Comparison of ENCODE assay signal across 1 cellular context in the genomic region with DNA sequence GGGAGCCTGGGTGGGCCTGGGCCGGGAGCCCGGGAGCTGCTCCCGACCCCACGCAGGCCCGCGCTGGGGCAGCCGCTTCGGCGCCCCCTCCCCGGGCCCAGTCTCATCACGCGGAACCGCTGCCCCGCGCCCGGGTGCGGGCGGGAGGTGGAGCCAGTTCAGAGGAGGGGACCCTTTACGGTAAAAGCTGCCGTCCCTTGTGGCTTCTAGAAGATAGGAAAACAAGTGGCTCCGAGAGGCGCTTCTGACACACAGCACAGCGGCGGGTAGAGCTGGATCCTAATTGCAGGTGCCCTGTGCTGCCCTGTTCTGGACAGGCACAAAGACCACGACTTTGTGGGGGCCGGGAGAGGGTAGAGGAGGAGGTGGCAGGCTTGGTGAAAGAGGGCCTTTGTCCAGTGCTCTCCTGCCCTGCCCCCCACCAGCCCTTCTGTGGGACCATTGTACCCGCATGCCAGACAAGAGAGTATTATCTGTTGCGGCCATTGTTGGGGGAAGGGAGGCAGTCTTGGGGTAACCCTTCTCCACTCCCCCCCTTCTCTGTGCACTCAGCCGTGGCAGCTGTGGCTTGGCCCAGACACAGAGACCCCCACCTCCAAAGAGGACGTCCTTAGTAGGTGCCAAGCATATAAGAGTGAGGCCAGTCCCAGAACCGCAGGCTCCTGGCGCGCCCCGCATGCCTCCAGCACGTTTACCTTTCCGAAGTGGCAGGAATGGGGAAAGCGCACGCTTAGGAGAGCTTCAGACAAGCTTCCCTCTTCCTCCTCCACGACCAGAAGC.
TF ChIP-seq lines count a peak whose summit lies in the region.

No MANE protein-coding gene starts in this region.

TF ChIP-seq in HepG2, 621 proteins besides CTCF, POLR2A, EP300 and RAD21 (continued from another document and continues in another):
- TF ChIP-seq KLF13 (CRISPR knock-in tag; IDR thresholded peaks at IDR 0.05) (no peak), HDAC1 (CRISPR knock-in tag; IDR thresholded peaks at IDR 0.05) (no peak; the same call in 1 of the 2 replicates), ZNF563 (CRISPR knock-in tag; IDR thresholded peaks at IDR 0.05) (no peak; the same call in 1 of the 2 replicates), ZNF816 (CRISPR knock-in tag; IDR thresholded peaks at IDR 0.05; ENCODE audit: borderline replicate concordance) (no peak), ZNF317 (CRISPR knock-in tag; IDR thresholded peaks at IDR 0.05) (no peak; the same call in 1 of the 2 replicates), ZNF891 (CRISPR knock-in tag; IDR thresholded peaks at IDR 0.05) (peak; percentile 3; the same call in 1 of the 2 replicates), SOX13 (IDR thresholded peaks at IDR 0.05) (no peak), SOX13 (CRISPR knock-in tag; conservative IDR thresholded peaks at IDR 0.05 in 1 of 2, IDR thresholded peaks at IDR 0.05 in 1 of 2) (peak in 1 of 2 experiments; percentile 90; a peak in 2 of 4 replicates), ZNF547 (CRISPR knock-in tag; IDR thresholded peaks at IDR 0.05) (no peak), NFIC (IDR thresholded peaks at IDR 0.05; ENCODE audit: low read length) (no peak; the same call in 1 of the 2 replicates), KDM4B (CRISPR knock-in tag; IDR thresholded peaks at IDR 0.05) (no peak), MAF1 (CRISPR knock-in tag; IDR thresholded peaks at IDR 0.05; ENCODE audit: borderline replicate concordance) (no peak), EEA1 (CRISPR knock-in tag; IDR thresholded peaks at IDR 0.05; ENCODE audit: borderline replicate concordance) (no peak), SCMH1 (CRISPR knock-in tag; IDR thresholded peaks at IDR 0.05; ENCODE audit: borderline replicate concordance) (no peak), ZSCAN9 (CRISPR knock-in tag; IDR thresholded peaks at IDR 0.05; ENCODE audit: borderline replicate concordance) (0 out of 2 replicates have a peak, but pooled peaks have one; percentile 7), TCF12 (IDR thresholded peaks at IDR 0.05) (no peak), TCF12 (CRISPR knock-in tag; IDR thresholded peaks at IDR 0.05) (no peak; the same call in 1 of the 2 replicates), RFXAP (CRISPR knock-in tag; IDR thresholded peaks at IDR 0.05; ENCODE audit: borderline replicate concordance) (no peak), TMF1 (CRISPR knock-in tag; IDR thresholded peaks at IDR 0.05; ENCODE audit: low read depth) (0 out of 2 replicates have a peak, but pooled peaks have one; percentile 31), ZNF33B (CRISPR knock-in tag; IDR thresholded peaks at IDR 0.05) (no peak), MTF2 (CRISPR knock-in tag; IDR thresholded peaks at IDR 0.05; ENCODE audit: borderline replicate concordance) (no peak), ARHGAP35 (CRISPR knock-in tag; IDR thresholded peaks at IDR 0.05; ENCODE audit: borderline replicate concordance) (no peak; the same call in 1 of the 2 replicates), SP140L (CRISPR knock-in tag; IDR thresholded peaks at IDR 0.05; ENCODE audit: borderline replicate concordance) (no peak), ARNT2 (CRISPR knock-in tag; IDR thresholded peaks at IDR 0.05; ENCODE audit: low read depth) (no peak)
- TF ChIP-seq, protein P1, sequence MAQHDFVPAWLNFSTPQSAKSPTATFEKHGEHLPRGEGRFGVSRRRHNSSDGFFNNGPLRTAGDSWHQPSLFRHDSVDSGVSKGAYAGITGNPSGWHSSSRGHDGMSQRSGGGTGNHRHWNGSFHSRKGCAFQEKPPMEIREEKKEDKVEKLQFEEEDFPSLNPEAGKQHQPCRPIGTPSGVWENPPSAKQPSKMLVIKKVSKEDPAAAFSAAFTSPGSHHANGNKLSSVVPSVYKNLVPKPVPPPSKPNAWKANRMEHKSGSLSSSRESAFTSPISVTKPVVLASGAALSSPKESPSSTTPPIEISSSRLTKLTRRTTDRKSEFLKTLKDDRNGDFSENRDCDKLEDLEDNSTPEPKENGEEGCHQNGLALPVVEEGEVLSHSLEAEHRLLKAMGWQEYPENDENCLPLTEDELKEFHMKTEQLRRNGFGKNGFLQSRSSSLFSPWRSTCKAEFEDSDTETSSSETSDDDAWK (CRISPR knock-in tag; IDR thresholded peaks at IDR 0.05) = no peak
- TF ChIP-seq, protein P2, sequence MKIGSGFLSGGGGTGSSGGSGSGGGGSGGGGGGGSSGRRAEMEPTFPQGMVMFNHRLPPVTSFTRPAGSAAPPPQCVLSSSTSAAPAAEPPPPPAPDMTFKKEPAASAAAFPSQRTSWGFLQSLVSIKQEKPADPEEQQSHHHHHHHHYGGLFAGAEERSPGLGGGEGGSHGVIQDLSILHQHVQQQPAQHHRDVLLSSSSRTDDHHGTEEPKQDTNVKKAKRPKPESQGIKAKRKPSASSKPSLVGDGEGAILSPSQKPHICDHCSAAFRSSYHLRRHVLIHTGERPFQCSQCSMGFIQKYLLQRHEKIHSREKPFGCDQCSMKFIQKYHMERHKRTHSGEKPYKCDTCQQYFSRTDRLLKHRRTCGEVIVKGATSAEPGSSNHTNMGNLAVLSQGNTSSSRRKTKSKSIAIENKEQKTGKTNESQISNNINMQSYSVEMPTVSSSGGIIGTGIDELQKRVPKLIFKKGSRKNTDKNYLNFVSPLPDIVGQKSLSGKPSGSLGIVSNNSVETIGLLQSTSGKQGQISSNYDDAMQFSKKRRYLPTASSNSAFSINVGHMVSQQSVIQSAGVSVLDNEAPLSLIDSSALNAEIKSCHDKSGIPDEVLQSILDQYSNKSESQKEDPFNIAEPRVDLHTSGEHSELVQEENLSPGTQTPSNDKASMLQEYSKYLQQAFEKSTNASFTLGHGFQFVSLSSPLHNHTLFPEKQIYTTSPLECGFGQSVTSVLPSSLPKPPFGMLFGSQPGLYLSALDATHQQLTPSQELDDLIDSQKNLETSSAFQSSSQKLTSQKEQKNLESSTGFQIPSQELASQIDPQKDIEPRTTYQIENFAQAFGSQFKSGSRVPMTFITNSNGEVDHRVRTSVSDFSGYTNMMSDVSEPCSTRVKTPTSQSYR (CRISPR knock-in tag; IDR thresholded peaks at IDR 0.05; ENCODE audit: borderline replicate concordance) = peak; percentile 99
- TF ChIP-seq, protein P3, sequence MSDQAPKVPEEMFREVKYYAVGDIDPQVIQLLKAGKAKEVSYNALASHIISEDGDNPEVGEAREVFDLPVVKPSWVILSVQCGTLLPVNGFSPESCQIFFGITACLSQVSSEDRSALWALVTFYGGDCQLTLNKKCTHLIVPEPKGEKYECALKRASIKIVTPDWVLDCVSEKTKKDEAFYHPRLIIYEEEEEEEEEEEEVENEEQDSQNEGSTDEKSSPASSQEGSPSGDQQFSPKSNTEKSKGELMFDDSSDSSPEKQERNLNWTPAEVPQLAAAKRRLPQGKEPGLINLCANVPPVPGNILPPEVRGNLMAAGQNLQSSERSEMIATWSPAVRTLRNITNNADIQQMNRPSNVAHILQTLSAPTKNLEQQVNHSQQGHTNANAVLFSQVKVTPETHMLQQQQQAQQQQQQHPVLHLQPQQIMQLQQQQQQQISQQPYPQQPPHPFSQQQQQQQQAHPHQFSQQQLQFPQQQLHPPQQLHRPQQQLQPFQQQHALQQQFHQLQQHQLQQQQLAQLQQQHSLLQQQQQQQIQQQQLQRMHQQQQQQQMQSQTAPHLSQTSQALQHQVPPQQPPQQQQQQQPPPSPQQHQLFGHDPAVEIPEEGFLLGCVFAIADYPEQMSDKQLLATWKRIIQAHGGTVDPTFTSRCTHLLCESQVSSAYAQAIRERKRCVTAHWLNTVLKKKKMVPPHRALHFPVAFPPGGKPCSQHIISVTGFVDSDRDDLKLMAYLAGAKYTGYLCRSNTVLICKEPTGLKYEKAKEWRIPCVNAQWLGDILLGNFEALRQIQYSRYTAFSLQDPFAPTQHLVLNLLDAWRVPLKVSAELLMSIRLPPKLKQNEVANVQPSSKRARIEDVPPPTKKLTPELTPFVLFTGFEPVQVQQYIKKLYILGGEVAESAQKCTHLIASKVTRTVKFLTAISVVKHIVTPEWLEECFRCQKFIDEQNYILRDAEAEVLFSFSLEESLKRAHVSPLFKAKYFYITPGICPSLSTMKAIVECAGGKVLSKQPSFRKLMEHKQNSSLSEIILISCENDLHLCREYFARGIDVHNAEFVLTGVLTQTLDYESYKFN (CRISPR knock-in tag; conservative IDR thresholded peaks at IDR 0.05) = peak; percentile 51
- TF ChIP-seq, protein P4, sequence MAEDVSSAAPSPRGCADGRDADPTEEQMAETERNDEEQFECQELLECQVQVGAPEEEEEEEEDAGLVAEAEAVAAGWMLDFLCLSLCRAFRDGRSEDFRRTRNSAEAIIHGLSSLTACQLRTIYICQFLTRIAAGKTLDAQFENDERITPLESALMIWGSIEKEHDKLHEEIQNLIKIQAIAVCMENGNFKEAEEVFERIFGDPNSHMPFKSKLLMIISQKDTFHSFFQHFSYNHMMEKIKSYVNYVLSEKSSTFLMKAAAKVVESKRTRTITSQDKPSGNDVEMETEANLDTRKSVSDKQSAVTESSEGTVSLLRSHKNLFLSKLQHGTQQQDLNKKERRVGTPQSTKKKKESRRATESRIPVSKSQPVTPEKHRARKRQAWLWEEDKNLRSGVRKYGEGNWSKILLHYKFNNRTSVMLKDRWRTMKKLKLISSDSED (CRISPR knock-in tag; IDR thresholded peaks at IDR 0.05) = no peak
- TF ChIP-seq, protein P5, sequence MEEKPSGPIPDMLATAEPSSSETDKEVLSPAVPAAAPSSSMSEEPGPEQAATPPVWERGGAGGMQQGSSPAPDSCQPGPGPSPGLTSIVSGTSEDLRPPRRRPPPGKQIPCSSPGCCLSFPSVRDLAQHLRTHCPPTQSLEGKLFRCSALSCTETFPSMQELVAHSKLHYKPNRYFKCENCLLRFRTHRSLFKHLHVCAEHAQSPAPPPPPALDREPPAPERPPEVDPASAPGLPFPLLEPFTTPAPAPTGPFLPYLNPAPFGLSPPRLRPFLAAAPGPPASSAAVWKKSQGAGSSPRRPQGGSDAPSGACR (CRISPR knock-in tag; IDR thresholded peaks at IDR 0.05) = no peak
- TF ChIP-seq, protein P6, sequence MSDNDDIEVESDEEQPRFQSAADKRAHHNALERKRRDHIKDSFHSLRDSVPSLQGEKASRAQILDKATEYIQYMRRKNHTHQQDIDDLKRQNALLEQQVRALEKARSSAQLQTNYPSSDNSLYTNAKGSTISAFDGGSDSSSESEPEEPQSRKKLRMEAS (IDR thresholded peaks at IDR 0.05) = peak; percentile 20
- TF ChIP-seq, protein P7, sequence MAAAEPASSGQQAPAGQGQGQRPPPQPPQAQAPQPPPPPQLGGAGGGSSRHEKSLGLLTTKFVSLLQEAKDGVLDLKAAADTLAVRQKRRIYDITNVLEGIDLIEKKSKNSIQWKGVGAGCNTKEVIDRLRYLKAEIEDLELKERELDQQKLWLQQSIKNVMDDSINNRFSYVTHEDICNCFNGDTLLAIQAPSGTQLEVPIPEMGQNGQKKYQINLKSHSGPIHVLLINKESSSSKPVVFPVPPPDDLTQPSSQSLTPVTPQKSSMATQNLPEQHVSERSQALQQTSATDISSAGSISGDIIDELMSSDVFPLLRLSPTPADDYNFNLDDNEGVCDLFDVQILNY (CRISPR knock-in tag; conservative IDR thresholded peaks at IDR 0.05) = no peak; the same call in 1 of the 2 replicates
- TF ChIP-seq, protein P8, sequence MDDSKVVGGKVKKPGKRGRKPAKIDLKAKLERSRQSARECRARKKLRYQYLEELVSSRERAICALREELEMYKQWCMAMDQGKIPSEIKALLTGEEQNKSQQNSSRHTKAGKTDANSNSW (CRISPR knock-in tag; IDR thresholded peaks at IDR 0.05; ENCODE audit: borderline replicate concordance) = no peak
- TF ChIP-seq, protein P9, sequence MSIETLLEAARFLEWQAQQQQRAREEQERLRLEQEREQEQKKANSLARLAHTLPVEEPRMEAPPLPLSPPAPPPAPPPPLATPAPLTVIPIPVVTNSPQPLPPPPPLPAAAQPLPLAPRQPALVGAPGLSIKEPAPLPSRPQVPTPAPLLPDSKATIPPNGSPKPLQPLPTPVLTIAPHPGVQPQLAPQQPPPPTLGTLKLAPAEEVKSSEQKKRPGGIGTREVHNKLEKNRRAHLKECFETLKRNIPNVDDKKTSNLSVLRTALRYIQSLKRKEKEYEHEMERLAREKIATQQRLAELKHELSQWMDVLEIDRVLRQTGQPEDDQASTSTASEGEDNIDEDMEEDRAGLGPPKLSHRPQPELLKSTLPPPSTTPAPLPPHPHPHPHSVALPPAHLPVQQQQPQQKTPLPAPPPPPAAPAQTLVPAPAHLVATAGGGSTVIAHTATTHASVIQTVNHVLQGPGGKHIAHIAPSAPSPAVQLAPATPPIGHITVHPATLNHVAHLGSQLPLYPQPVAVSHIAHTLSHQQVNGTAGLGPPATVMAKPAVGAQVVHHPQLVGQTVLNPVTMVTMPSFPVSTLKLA (IDR thresholded peaks at IDR 0.05) = no peak
- TF ChIP-seq, protein P10, sequence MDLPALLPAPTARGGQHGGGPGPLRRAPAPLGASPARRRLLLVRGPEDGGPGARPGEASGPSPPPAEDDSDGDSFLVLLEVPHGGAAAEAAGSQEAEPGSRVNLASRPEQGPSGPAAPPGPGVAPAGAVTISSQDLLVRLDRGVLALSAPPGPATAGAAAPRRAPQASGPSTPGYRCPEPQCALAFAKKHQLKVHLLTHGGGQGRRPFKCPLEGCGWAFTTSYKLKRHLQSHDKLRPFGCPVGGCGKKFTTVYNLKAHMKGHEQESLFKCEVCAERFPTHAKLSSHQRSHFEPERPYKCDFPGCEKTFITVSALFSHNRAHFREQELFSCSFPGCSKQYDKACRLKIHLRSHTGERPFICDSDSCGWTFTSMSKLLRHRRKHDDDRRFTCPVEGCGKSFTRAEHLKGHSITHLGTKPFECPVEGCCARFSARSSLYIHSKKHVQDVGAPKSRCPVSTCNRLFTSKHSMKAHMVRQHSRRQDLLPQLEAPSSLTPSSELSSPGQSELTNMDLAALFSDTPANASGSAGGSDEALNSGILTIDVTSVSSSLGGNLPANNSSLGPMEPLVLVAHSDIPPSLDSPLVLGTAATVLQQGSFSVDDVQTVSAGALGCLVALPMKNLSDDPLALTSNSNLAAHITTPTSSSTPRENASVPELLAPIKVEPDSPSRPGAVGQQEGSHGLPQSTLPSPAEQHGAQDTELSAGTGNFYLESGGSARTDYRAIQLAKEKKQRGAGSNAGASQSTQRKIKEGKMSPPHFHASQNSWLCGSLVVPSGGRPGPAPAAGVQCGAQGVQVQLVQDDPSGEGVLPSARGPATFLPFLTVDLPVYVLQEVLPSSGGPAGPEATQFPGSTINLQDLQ (CRISPR knock-in tag; IDR thresholded peaks at IDR 0.05) = 0 out of 2 replicates have a peak, but pooled peaks have one; percentile 25
- TF ChIP-seq, protein P11, sequence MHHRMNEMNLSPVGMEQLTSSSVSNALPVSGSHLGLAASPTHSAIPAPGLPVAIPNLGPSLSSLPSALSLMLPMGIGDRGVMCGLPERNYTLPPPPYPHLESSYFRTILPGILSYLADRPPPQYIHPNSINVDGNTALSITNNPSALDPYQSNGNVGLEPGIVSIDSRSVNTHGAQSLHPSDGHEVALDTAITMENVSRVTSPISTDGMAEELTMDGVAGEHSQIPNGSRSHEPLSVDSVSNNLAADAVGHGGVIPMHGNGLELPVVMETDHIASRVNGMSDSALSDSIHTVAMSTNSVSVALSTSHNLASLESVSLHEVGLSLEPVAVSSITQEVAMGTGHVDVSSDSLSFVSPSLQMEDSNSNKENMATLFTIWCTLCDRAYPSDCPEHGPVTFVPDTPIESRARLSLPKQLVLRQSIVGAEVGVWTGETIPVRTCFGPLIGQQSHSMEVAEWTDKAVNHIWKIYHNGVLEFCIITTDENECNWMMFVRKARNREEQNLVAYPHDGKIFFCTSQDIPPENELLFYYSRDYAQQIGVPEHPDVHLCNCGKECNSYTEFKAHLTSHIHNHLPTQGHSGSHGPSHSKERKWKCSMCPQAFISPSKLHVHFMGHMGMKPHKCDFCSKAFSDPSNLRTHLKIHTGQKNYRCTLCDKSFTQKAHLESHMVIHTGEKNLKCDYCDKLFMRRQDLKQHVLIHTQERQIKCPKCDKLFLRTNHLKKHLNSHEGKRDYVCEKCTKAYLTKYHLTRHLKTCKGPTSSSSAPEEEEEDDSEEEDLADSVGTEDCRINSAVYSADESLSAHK (CRISPR knock-in tag; IDR thresholded peaks at IDR 0.05; ENCODE audit: borderline replicate concordance) = no peak
